In the genomic region with DNA sequence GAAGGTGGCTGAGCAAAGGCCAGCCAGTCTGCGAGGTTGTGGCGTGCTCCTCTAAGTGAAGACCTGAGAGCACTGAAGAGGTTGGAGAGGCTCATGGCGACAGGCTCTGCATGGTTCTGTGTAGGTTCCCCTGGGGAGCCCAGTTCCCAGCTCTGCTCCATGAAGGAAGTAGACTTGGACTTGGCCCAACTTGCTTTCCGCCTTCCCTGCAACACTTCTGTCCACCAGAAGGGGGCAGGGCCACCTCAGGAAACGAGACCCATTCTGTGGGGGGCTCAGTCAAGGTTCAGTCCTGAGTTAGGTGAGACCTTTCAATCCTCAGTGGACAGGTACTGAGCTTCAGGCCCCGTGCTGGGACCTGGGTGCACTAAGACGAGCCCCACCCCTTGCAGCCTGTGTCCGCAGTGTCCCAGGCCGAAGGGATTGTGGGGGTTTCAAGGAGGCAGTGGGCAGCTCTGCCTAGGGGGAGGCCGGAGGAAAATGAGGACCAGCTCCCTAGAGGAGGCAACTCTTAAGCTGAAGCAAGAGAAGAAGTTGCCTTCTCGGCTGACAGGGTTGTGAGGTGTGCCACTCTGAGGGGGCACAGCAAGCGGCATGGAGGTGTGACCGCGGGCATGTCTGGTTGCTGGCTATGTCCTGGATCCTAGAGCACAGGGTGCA, we compare ENCODE assay signal across 1 cellular context.
TF ChIP-seq lines count a peak whose summit lies in the region.

No MANE protein-coding gene starts in this region.

TF ChIP-seq in H1, 55 proteins besides CTCF, POLR2A, EP300 and RAD21:
- TF ChIP-seq BRCA1 (IDR thresholded peaks at IDR 0.05; ENCODE audit: low read depth, low read length), result no peak
- TF ChIP-seq GABPA (IDR thresholded peaks at IDR 0.05; ENCODE audit: borderline replicate concordance, insufficient read depth, low read length), result no peak
- TF ChIP-seq CBX5 (IDR thresholded peaks at IDR 0.05; ENCODE audit: low read depth, low read length), result no peak
- no peak for TF ChIP-seq TBP (IDR thresholded peaks at IDR 0.05; ENCODE audit: low read depth, low read length)
- no peak for TF ChIP-seq YY1 (IDR thresholded peaks at IDR 0.05; ENCODE audit: low read depth, low read length)
- TF ChIP-seq ASH2L (IDR thresholded peaks at IDR 0.05; ENCODE audit: low read length), result no peak
- TF ChIP-seq KDM4A (IDR thresholded peaks at IDR 0.05; ENCODE audit: low read depth, low read length, severe bottlenecking), result no peak
- TF ChIP-seq SIN3A (conservative IDR thresholded peaks at IDR 0.05 in 1 of 2, IDR thresholded peaks at IDR 0.05 in 1 of 2; ENCODE audit: low read depth in 1 of 2, low read length in 2 of 2), result no peak
- TF ChIP-seq CBX8 (IDR thresholded peaks at IDR 0.05; ENCODE audit: borderline replicate concordance, low read depth, low read length), result no peak
- TF ChIP-seq NRF1 (IDR thresholded peaks at IDR 0.05; ENCODE audit: low read depth, low read length), result no peak
- TF ChIP-seq EZH2 (IDR thresholded peaks at IDR 0.05; ENCODE audit: low read depth, low read length, severe bottlenecking), result no peak
- no peak for TF ChIP-seq MAFK (IDR thresholded peaks at IDR 0.05; ENCODE audit: low read depth, low read length)
- TF ChIP-seq RNF2 (IDR thresholded peaks at IDR 0.05; ENCODE audit: borderline replicate concordance, low read depth, low read length, missing control alignments, poor library complexity, severe bottlenecking), result no peak
